Comparison of ENCODE assay signal across 26 cellular contexts in genomic region chr10:22456486-22456885, GRCh38.
"Had no signal": no experiment of that assay in that cellular context is flagged by ENCODE, and none has a peak within 500 bp of the region (broad histone marks: within the 10 kb centered on the region; RNA-seq: fewer than 3 reads in every experiment).

No MANE protein-coding gene starts in this region.

- H3K4me1 Mint-ChIP-seq: activated T-helper 17 cell treated with anti-CD3 and anti-CD28 coated beads, Interleukin-2, amount 50 U/mL, for 72 hours had no signal

- H3K4me1 ChIP-seq: esophagus squamous epithelium, gastroesophageal sphincter had no signal

- H3K9me3 Mint-ChIP-seq: activated CD8-positive, alpha-beta T cell treated with anti-CD3 and anti-CD28 coated beads for 36 hours; activated T-helper 17 cell treated with anti-CD3 and anti-CD28 coated beads, Interleukin-2, amount 50 U/mL, for 72 hours had no signal

- H3K27ac Mint-ChIP-seq: activated B cell treated with CpG ODN at 0.5 μM for 24 hours; activated CD8-positive, alpha-beta T cell treated with anti-CD3 and anti-CD28 coated beads for 36 hours; activated naive CD8-positive, alpha-beta T cell; activated T-helper 17 cell treated with anti-CD3 and anti-CD28 coated beads, Interleukin-2, amount 50 U/mL, for 72 hours had no signal

- H3K9me3 ChIP-seq: esophagus squamous epithelium, gastroesophageal sphincter had no signal

- ATAC-seq: activated CD4-positive, CD25-positive, alpha-beta regulatory T cell treated with anti-CD3 and anti-CD28 coated beads, Interleukin-2, amount 50 U/mL, for 24 hours; activated CD8-positive, alpha-beta T cell treated with anti-CD3 and anti-CD28 coated beads for 36 hours; activated T-cell treated with anti-CD3 and anti-CD28 coated beads, Interleukin-2, amount 50 U/mL, for 4 hours; activated T-helper 17 cell treated with anti-CD3 and anti-CD28 coated beads, Interleukin-2, amount 50 U/mL, for 72 hours; gastroesophageal sphincter had no signal

- H3K27me3 Mint-ChIP-seq: activated B cell treated with CpG ODN at 0.5 μM for 24 hours; activated naive CD8-positive, alpha-beta T cell; activated T-helper 17 cell treated with anti-CD3 and anti-CD28 coated beads, Interleukin-2, amount 50 U/mL, for 72 hours had no signal

- DNase-seq: activated B cell treated with CpG ODN at 0.5 μM for 24 hours; activated CD4-positive, alpha-beta T cell treated with anti-CD3 and anti-CD28 coated beads for 48 hours; activated CD4-positive, alpha-beta T cell treated with anti-CD3 and anti-CD28 coated beads, Interleukin-2, amount 50 U/mL, for 1 hour; activated CD4-positive, alpha-beta T cell treated with anti-CD3 and anti-CD28 coated beads, Interleukin-2, amount 50 U/mL, for 48 hours; activated CD8-positive, alpha-beta memory T cell treated with anti-CD3 and anti-CD28 coated beads for 24 hours; activated CD8-positive, alpha-beta T cell treated with anti-CD3 and anti-CD28 coated beads for 36 hours; activated effector memory CD4-positive, alpha-beta T cell treated with Interleukin-2 at 50 U/mL for 16 hours; activated gamma-delta T cell treated with Interleukin-2 at 50 U/mL for 16 hours; activated naive CD4-positive, alpha-beta T cell treated with anti-CD3 and anti-CD28 coated beads, Interleukin-2, amount 50 U/mL, for 16 hours; activated naive CD4-positive, alpha-beta T cell treated with Interleukin-2 at 50 U/mL for 16 hours; activated T-cell treated with anti-CD3 and anti-CD28 coated beads, Interleukin-2, amount 50 U/mL, for 4 hours; amniotic stem cell; anterior cingulate cortex; brain microvascular endothelial cell; cortex of kidney; effector CD8-positive, alpha-beta T cell; esophagus squamous epithelium; foreskin melanocyte; head of caudate nucleus; T1000; WERI-Rb-1 had no signal

- H3K36me3 ChIP-seq: brain microvascular endothelial cell, esophagus squamous epithelium, gastroesophageal sphincter, WERI-Rb-1 had no signal

- H3K4me3 Mint-ChIP-seq: activated B cell treated with CpG ODN at 0.5 μM for 24 hours; activated CD8-positive, alpha-beta T cell treated with anti-CD3 and anti-CD28 coated beads for 36 hours; activated naive CD8-positive, alpha-beta T cell; activated T-cell treated with anti-CD3 and anti-CD28 coated beads, Interleukin-2, amount 50 U/mL, for 4 hours; activated T-helper 17 cell treated with anti-CD3 and anti-CD28 coated beads, Interleukin-2, amount 50 U/mL, for 72 hours had no signal

- H3K4me3 ChIP-seq: esophagus squamous epithelium, gastroesophageal sphincter had no signal

- H3K27me3 ChIP-seq: brain microvascular endothelial cell had no signal

- H3K27ac ChIP-seq: brain microvascular endothelial cell, epithelial cell of prostate, esophagus squamous epithelium, gastroesophageal sphincter, WERI-Rb-1 had no signal
